In the genomic region with DNA sequence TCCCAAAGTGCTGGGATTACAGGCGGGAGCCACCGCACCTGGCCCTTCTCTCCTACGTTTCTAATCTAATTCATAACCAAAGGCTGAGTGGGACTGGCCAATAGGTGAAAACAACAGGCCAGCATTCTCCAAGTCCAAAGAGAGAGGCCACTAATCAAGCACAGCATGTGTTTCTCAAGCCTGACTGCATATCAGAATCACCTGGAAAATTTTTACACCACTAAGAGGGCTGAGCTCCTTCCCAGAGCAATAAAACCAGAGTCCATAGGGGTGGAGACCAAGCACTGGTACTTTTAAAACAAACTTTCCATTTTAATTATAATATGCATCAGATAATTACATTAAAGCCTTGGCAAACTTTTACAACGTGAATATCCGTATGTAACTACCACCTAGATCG, we compare ENCODE assay signal across 18 cellular contexts.
DNase-seq lines count a peak whose midpoint lies in the region; ATAC-seq and TF ChIP-seq lines count a peak whose summit lies in the region.
"Had no signal": no experiment of that assay in that cellular context is flagged by ENCODE, and none has a peak within 500 bp of the region (broad histone marks: within the 10 kb centered on the region; RNA-seq: fewer than 3 reads in every experiment).

No MANE protein-coding gene starts in this region.

- H3K4me3 ChIP-seq in duodenal mucosa (ENCODE audit: low read depth in 1 of 2, low read length in 2 of 2) = no peak overlapping the region
- no peak overlapping the region for H3K4me3 ChIP-seq in mucosa of rectum (ENCODE audit: low read length in 2 of 2)
- no peak overlapping the region for H3K4me3 ChIP-seq in transverse colon
- no peak overlapping the region for H3K4me3 ChIP-seq in H7 (ENCODE audit: insufficient read depth, low read depth, low read length)
- H3K4me3 ChIP-seq: GM12878, GM23338 had no signal

- H3K27ac ChIP-seq in duodenal mucosa (ENCODE audit: low read depth, low read length) (peak overlapping the region; percentile 42), mucosa of rectum (ENCODE audit: low read depth in 2 of 2, low read length in 2 of 2) (peak overlapping the region; percentile 89 to 90), transverse colon (peak overlapping the region; percentile 76 to 89 (median 84))
- H3K27ac ChIP-seq: C4-2B, KMS-11 had no signal

- peaks cover 29 to 63% of the 10 kb centered on the region in 2 donors for H3K4me1 ChIP-seq in duodenal mucosa (ENCODE audit: control insufficient read depth in 1 of 2, insufficient read depth in 2 of 2, low read length in 2 of 2)
- peaks cover 13 to 50% of the 10 kb centered on the region in 2 donors for H3K4me1 ChIP-seq in mucosa of rectum (ENCODE audit: control insufficient read depth in 2 of 2, insufficient read depth in 2 of 2, low read length in 2 of 2)
- peaks cover 6 to 67% (median 31%) of the 10 kb centered on the region in 4 donors for H3K4me1 ChIP-seq in transverse colon

- TF ChIP-seq POLR2A in transverse colon (IDR thresholded peaks at IDR 0.05) = no peak

- intact Hi-C loops in transverse colon (cut with DNase I; ENCODE audit: low total_unique reads) = no loop called here

- no peak overlapping the region for H3K9ac ChIP-seq in duodenal mucosa (ENCODE audit: low read depth in 1 of 2, low read length in 2 of 2)
- peak overlapping the region in 1 of 2 donors; percentile 27 for H3K9ac ChIP-seq in mucosa of rectum (ENCODE audit: low read depth in 1 of 2, low read length in 2 of 2)
- H3K9ac ChIP-seq: KMS-11 had no signal

- no peak for ATAC-seq in GM18498 (IDR thresholded peaks at IDR 0.05; ENCODE audit: unreplicated experiment)
- ATAC-seq: GM12878, GM23338, HCT116 had no signal

- no peak for TF ChIP-seq CTCF in transverse colon (IDR thresholded peaks at IDR 0.05)

- DNase-seq in LoVo (ENCODE audit: low spot score) = peak; percentile 48
- DNase-seq in transverse colon = peak; percentile 30
- DNase-seq in UCSD-AML1 (lab: John Stamatoyannopoulos, UW; ENCODE audit: unreplicated experiment) = no peak
- no peak for DNase-seq in HuH-7 (ENCODE audit: low spot score)
- no peak for DNase-seq in H7
- DNase-seq: ACHN; AML-193; CD4-positive, alpha-beta T cell; DMS79 treated with DMSO at 0.1 percent for 48 hours; HFFc6 had no signal

- TF ChIP-seq EP300 in transverse colon (IDR thresholded peaks at IDR 0.05; ENCODE audit: low read depth) = no peak

- WGBS in transverse colon (ENCODE audit: low coverage in 1 of 2), 2 donors = 52 to 58% methylated on average over 5 to 6 of the region's 6 CpGs

- H3K9me3 ChIP-seq in duodenal mucosa (ENCODE audit: control insufficient read depth in 1 of 2, low read length in 2 of 2) = no peaks in the 10 kb centered on the region
- H3K9me3 ChIP-seq in mucosa of rectum (ENCODE audit: control insufficient read depth in 2 of 2, low read length in 2 of 2) = no peaks in the 10 kb centered on the region
- peaks cover 0 to 5% of the 10 kb centered on the region in 2 donors for H3K9me3 ChIP-seq in transverse colon

- H3K27me3 ChIP-seq in duodenal mucosa (ENCODE audit: control insufficient read depth in 1 of 2, insufficient read depth in 2 of 2, low read length in 2 of 2) = no peaks in the 10 kb centered on the region
- H3K27me3 ChIP-seq in mucosa of rectum (ENCODE audit: control insufficient read depth in 2 of 2, insufficient read depth in 2 of 2, low read length in 2 of 2) = peaks cover 0 to 1% of the 10 kb centered on the region in 2 donors
- H3K27me3 ChIP-seq in transverse colon = no peaks in the 10 kb centered on the region
- no peaks in the 10 kb centered on the region for H3K27me3 ChIP-seq in H7 (ENCODE audit: control insufficient read depth, insufficient read depth, low read length)

- in situ Hi-C loops in transverse colon (cut with MboI; ENCODE audit: low pct_ligation_motif_present in 1 of 4, low pct_unique_long_range_greater_than_20kb in 1 of 4, low sequenced_read_pairs in 3 of 4) = no loop called here

- H3K36me3 ChIP-seq in duodenal mucosa (ENCODE audit: control insufficient read depth in 1 of 2, insufficient read depth in 2 of 2, low read length in 2 of 2) (no peaks in the 10 kb centered on the region), mucosa of rectum (ENCODE audit: control insufficient read depth in 2 of 2, insufficient read depth in 2 of 2, low read length in 2 of 2) (no peaks in the 10 kb centered on the region), transverse colon (no peaks in the 10 kb centered on the region), H7 (replicated peaks; ENCODE audit: control insufficient read depth, insufficient read depth, low read length) (no peaks in the 10 kb centered on the region)

Comparison
In these comparisons a context has a peak if more than half of its experiments do, and no peak if none do; other contexts are left out.
1. DNase-seq: peak in LoVo (single experiment) and transverse colon (single experiment); none in UCSD-AML1 (single experiment), HuH-7 (single experiment) and H7 (single experiment).
2. Peak in every context shown above with its lines, with median percentiles within 50 percentile points of each other: H3K27ac ChIP-seq.